20 cellular contexts compared by ENCODE assay signal in genomic region chr11:2416765-2417164, GRCh38. TPM values are rescaled to one million over a fixed set of nuclear protein-coding genes. Genes with fewer than 3 reads are reported as not detected.
DNase-seq lines count a peak whose midpoint lies in the region; ATAC-seq, FAIRE-seq and TF ChIP-seq lines count a peak whose summit lies in the region.
"Had no signal": no experiment of that assay in that cellular context is flagged by ENCODE, and none has a peak within 500 bp of the region (broad histone marks: within the 10 kb centered on the region; RNA-seq: fewer than 3 reads in every experiment).

No MANE protein-coding gene starts in this region.

- H3K27me3 ChIP-seq in heart right ventricle (peaks cover 0 to 10% (median 6%) of the 10 kb centered on the region in 7 donors), neural progenitor cell (no peaks in the 10 kb centered on the region)

- no peaks in the 10 kb centered on the region for H3K36me3 ChIP-seq in heart right ventricle
- H3K36me3 ChIP-seq in kidney (ENCODE audit: control insufficient read depth in 1 of 2, insufficient read depth in 2 of 2, low read length in 2 of 2): no peaks in the 10 kb centered on the region
- no peaks in the 10 kb centered on the region for H3K36me3 ChIP-seq in neural progenitor cell

- H3K4me2 ChIP-seq in neural progenitor cell: no peak overlapping the region
- H3K4me2 ChIP-seq: A549 had no signal

- H3K4me1 ChIP-seq in heart right ventricle (peaks cover 0 to 15% (median 9%) of the 10 kb centered on the region in 9 donors), kidney (ENCODE audit: control insufficient read depth in 1 of 2, insufficient read depth in 1 of 2, low read depth in 1 of 2, low read length in 2 of 2) (peaks cover 0 to 3% of the 10 kb centered on the region in 2 donors), neural progenitor cell (no peaks in the 10 kb centered on the region)
- H3K4me1 ChIP-seq: A549 had no signal

- no peaks in the 10 kb centered on the region for H3K9me3 Mint-ChIP-seq in neural progenitor cell
- H3K9me3 Mint-ChIP-seq: CD8-positive, alpha-beta T cell; HFFc6 had no signal

- no peak for TF ChIP-seq CTCF in heart right ventricle (IDR thresholded peaks at IDR 0.05)
- no peak for TF ChIP-seq CTCF in kidney (IDR thresholded peaks at IDR 0.05; ENCODE audit: borderline replicate concordance, extremely low read depth, insufficient read depth)
- TF ChIP-seq CTCF in neural progenitor cell (IDR thresholded peaks at IDR 0.05): no peak

- H3K27me3 Mint-ChIP-seq in neural progenitor cell (ENCODE audit: insufficient read depth, low read depth): peaks cover 2% of the 10 kb centered on the region

- 77% methylated on average over 18 of the region's 18 CpGs for WGBS in heart right ventricle, 2 donors

- H3K27ac ChIP-seq in heart right ventricle: no peak overlapping the region
- no peak overlapping the region for H3K27ac ChIP-seq in kidney (ENCODE audit: low read depth in 2 of 2, low read length in 2 of 2)
- H3K27ac ChIP-seq in neural progenitor cell: no peak overlapping the region
- H3K27ac ChIP-seq: 22Rv1, A549 had no signal

- ATAC-seq in Right ventricle myocardium superior (ENCODE audit: poor library complexity): no peak
- no peak for ATAC-seq in heart right ventricle
- ATAC-seq in HG03175 (IDR thresholded peaks at IDR 0.05; ENCODE audit: unreplicated experiment): no peak
- ATAC-seq: A549; CD8-positive, alpha-beta T cell; HCT116 had no signal

- H3K9ac ChIP-seq in kidney (ENCODE audit: low read length in 2 of 2): no peak overlapping the region
- no peak overlapping the region for H3K9ac ChIP-seq in neural progenitor cell

- H3K79me2 ChIP-seq in neural progenitor cell (ENCODE audit: low read depth): no peaks in the 10 kb centered on the region

- no peaks in the 10 kb centered on the region for H3K9me3 ChIP-seq in heart right ventricle
- H3K9me3 ChIP-seq in kidney (ENCODE audit: control insufficient read depth in 1 of 2, low read length in 2 of 2): no peaks in the 10 kb centered on the region
- no peaks in the 10 kb centered on the region for H3K9me3 ChIP-seq in neural progenitor cell (ENCODE audit: low read depth)
- H3K9me3 ChIP-seq: A549 had no signal

- no peak overlapping the region for H3K4me3 Mint-ChIP-seq in neural progenitor cell
- H3K4me3 Mint-ChIP-seq: CD8-positive, alpha-beta T cell; HFFc6 had no signal

- DNase-seq in NCI-H146 (lab: John Stamatoyannopoulos, UW): peak; percentile 21
- DNase-seq in NCI-H146 treated with DMSO at 0.1 percent for 48 hours (lab: John Stamatoyannopoulos, UW; ENCODE audit: unreplicated experiment): no peak
- DNase-seq in Right ventricle myocardium superior: peak; percentile 10
- DNase-seq in heart right ventricle: no peak
- DNase-seq in kidney: peak; percentile 48
- no peak for DNase-seq in neural progenitor cell (ENCODE audit: low spot score)
- DNase-seq in stimulated activated CD4-positive, alpha-beta T cell treated with anti-CD3 and anti-CD28 coated beads, Interleukin-4, amount 100 ng/mL, for 1 hour: no peak
- DNase-seq: AML-193; Calu3; CD8-positive, alpha-beta T cell; DMS79 treated with DMSO at 0.1 percent for 48 hours; GF-D8; GOT3; H7; HFFc6 had no signal

- FAIRE-seq in kidney (lab: Jason Lieb, UNC): no peak
- FAIRE-seq: A549 had no signal

- no peaks in the 10 kb centered on the region for H3F3A ChIP-seq in neural progenitor cell (ENCODE audit: low read depth)

- H3K36me3 Mint-ChIP-seq in neural progenitor cell: no peaks in the 10 kb centered on the region
- H3K36me3 Mint-ChIP-seq: CD8-positive, alpha-beta T cell had no signal

- intact Hi-C loops in Right ventricle myocardium superior (cut with DNase I): no loop called here
- intact Hi-C loops in heart right ventricle (cut with DNase I): loop anchor here in 1 of 10 donors (5.0 kb wide), 1 partner anchor 109 kb away; no protein-coding TSS in a partner anchor
- intact Hi-C loops in kidney (cut with DNase I): loop anchor here (5.0 kb wide), 1 partner anchor 114 kb away; the partner anchor contains the start of genes C11orf21 and TSPAN32

- peak overlapping the region; percentile 69 for H3K27ac Mint-ChIP-seq in neural progenitor cell
- H3K27ac Mint-ChIP-seq: CD8-positive, alpha-beta T cell; HFFc6 had no signal

- no peaks in the 10 kb centered on the region for H4K20me1 ChIP-seq in neural progenitor cell (ENCODE audit: low read depth)

- H3K4me1 Mint-ChIP-seq in neural progenitor cell: peaks cover 3% of the 10 kb centered on the region

- no peak overlapping the region for H2AFZ ChIP-seq in neural progenitor cell (replicated peaks)

- H3K4me3 ChIP-seq in heart right ventricle (no peak overlapping the region), kidney (ENCODE audit: low read length in 2 of 2) (no peak overlapping the region), neural progenitor cell (no peak overlapping the region)
- H3K4me3 ChIP-seq: A549 had no signal

RNA-seq across cellular contexts. Expression of gene TSSC4, which starts 16.2 kb away (rescaled TPM):
- total RNA-seq in Right ventricle myocardium superior: 36.2 TPM
- 10 to 100 TPM; 22.0 to 46.4 (median 29.2) TPM for total RNA-seq in heart right ventricle
- 10 to 100 TPM; 56.0 to 72.3 TPM for polyA plus RNA-seq in heart right ventricle
- 42.3 TPM for total RNA-seq in kidney
- polyA plus RNA-seq in kidney (ENCODE audit: insufficient read depth, low read depth, low replicate concordance): 51.4 TPM
- total RNA-seq in neural progenitor cell (ENCODE audit: low replicate concordance): 11.1 and 30.2 TPM in 2 replicates

RNA-seq across cellular contexts. Expression of gene TRPM5, which starts 27.5 kb away (rescaled TPM):
- total RNA-seq in Right ventricle myocardium superior (not detected), heart right ventricle (not detected), kidney (0.25 TPM), neural progenitor cell (ENCODE audit: low replicate concordance) (0.34 TPM in 1 of 2 replicates, not detected in the other)
- polyA plus RNA-seq in heart right ventricle (not detected), kidney (ENCODE audit: insufficient read depth, low read depth, low replicate concordance) (0.69 TPM)
- total RNA-seq: Calu3, H7, HFFc6 had no signal
- polyA plus RNA-seq: A549, BJ had no signal

RNA-seq across cellular contexts. Expression of gene KCNQ1, which starts 28.0 kb away (rescaled TPM):
- total RNA-seq in Right ventricle myocardium superior (33.4 TPM), heart right ventricle (10 to 100 TPM; 28.9 to 48.2 (median 36.4) TPM), kidney (45.5 TPM), neural progenitor cell (ENCODE audit: low replicate concordance) (0.11 and 0.99 TPM in 2 replicates)
- polyA plus RNA-seq in heart right ventricle (10 to 100 TPM; 19.9 to 27.6 TPM), kidney (ENCODE audit: insufficient read depth, low read depth, low replicate concordance) (49.4 TPM)
- total RNA-seq: HFFc6 had no signal
- polyA plus RNA-seq: BJ had no signal

RNA-seq across cellular contexts. Expression of gene CD81, which starts 39.7 kb away (rescaled TPM):
- total RNA-seq in Right ventricle myocardium superior: 457 TPM
- total RNA-seq in heart right ventricle: 100 to 1,000 TPM; 461 to 959 (median 513) TPM
- 100 to 1,000 TPM; 346 to 588 TPM for polyA plus RNA-seq in heart right ventricle
- 950 TPM for total RNA-seq in kidney
- polyA plus RNA-seq in kidney (ENCODE audit: insufficient read depth, low read depth, low replicate concordance): 827 TPM
- 87.6 and 181 TPM in 2 replicates for total RNA-seq in neural progenitor cell (ENCODE audit: low replicate concordance)

Comparison
In these comparisons a context has a peak if more than half of its experiments do, and no peak if none do; other contexts are left out.
1. DNase-seq: peak in NCI-H146 (single experiment), Right ventricle myocardium superior (single experiment) and kidney (single experiment); none in NCI-H146 treated with DMSO at 0.1 percent for 48 hours (single experiment), heart right ventricle (0 of 2), neural progenitor cell (single experiment) and stimulated activated CD4-positive, alpha-beta T cell treated with anti-CD3 and anti-CD28 coated beads, Interleukin-4, amount 100 ng/mL, for 1 hour (single experiment).
2. RNA of gene KCNQ1, which starts 28.0 kb away (total RNA-seq): 45.5 TPM in kidney (single experiment), 28.9 to 48.2 TPM in heart right ventricle and 33.4 TPM in Right ventricle myocardium superior (single experiment); 0.11 to 0.99 TPM in neural progenitor cell; every median in the first group is over 10 times any median in the second.